8 cellular contexts compared by ENCODE assay signal in genomic region chr1:201023517-201023902, GRCh38. TPM values are rescaled to one million over a fixed set of nuclear protein-coding genes. Genes with fewer than 3 reads are reported as not detected.
A peak's percentile ranks its signal among the peaks of the same experiment; 100 is the strongest.
DNase-seq lines count a peak whose midpoint lies in the region; ATAC-seq and TF ChIP-seq lines count a peak whose summit lies in the region.

Gene KIF21B, minus strand, starts transcription at chr1:201023714. Its CDS starts 331 bp downstream, at chr1:201023383.

- TF ChIP-seq POLR2A in upper lobe of left lung (IDR thresholded peaks at IDR 0.05): peak in 1 of 4 donors; percentile 55

- H4K20me1 ChIP-seq in DND-41 (ENCODE audit: insufficient read depth, low read length) (0 out of 2 replicates have a peak, but pooled peaks cover 4% of the 10 kb centered on the region), Karpas-422 (ENCODE audit: insufficient read depth, low read depth, low read length) (0 out of 2 replicates have a peak, but pooled peaks cover 4% of the 10 kb centered on the region)

- no peak for TF ChIP-seq EP300 in upper lobe of left lung (IDR thresholded peaks at IDR 0.05)

- DNase-seq in DND-41: peak; percentile 94
- peak; percentile 88 for DNase-seq in Karpas-422
- DNase-seq in SK-MEL-5 (ENCODE audit: low read depth, low spot score): peak; percentile 69
- DNase-seq in activated naive CD4-positive, alpha-beta T cell treated with Interleukin-2 at 50 U/mL for 16 hours: peak; percentile 93
- peak; percentile 90 for DNase-seq in Right ventricle myocardium superior
- DNase-seq in trophoblast cell: peak; percentile 53 to 79
- peak; percentile 89 to 97 for DNase-seq in upper lobe of left lung

- H4K12ac ChIP-seq in trophoblast cell (ENCODE audit: low read depth, low read length): peak within 1 kb of the TSS; percentile 7

- in situ Hi-C loops in SK-MEL-5 (cut with HindIII; ENCODE audit: low pct_unique_long_range_greater_than_20kb, low sequenced_read_pairs): no loop called here

- peaks cover 43% of the 10 kb centered on the region for H3K79me2 ChIP-seq in DND-41 (ENCODE audit: insufficient read depth, low read length)
- H3K79me2 ChIP-seq in Karpas-422 (ENCODE audit: low read length): no peaks in the 10 kb centered on the region
- H3K79me2 ChIP-seq in trophoblast cell (ENCODE audit: control insufficient read depth, insufficient read depth, low read length, poor library complexity): no peaks in the 10 kb centered on the region

- H3K4me2 ChIP-seq in DND-41 (ENCODE audit: insufficient read depth, low read length) (peak within 1 kb of the TSS; percentile 78), Karpas-422 (ENCODE audit: low read depth, low read length, poor library complexity, severe bottlenecking) (peak within 1 kb of the TSS; percentile 11), trophoblast cell (ENCODE audit: low read length) (peak within 1 kb of the TSS; percentile 66)

- no peak within 1 kb of the TSS for H2AK5ac ChIP-seq in trophoblast cell (ENCODE audit: low read length)

- peaks cover 1% of the 10 kb centered on the region for H3K79me1 ChIP-seq in trophoblast cell (ENCODE audit: low read length)

- ATAC-seq in DND-41 (ENCODE audit: insufficient read depth, low read depth) (peak; percentile 70), GM21723 (IDR thresholded peaks at IDR 0.05; ENCODE audit: unreplicated experiment) (peak; percentile 53), Right ventricle myocardium superior (ENCODE audit: poor library complexity) (peak; percentile 91), upper lobe of left lung (ENCODE audit: low FRiP score in 2 of 2) (peak; percentile 85 to 90)

- no peak within 1 kb of the TSS for H3K18ac ChIP-seq in trophoblast cell (ENCODE audit: low read length)

- H3K27me3 ChIP-seq in DND-41 (ENCODE audit: insufficient read depth, low read length, poor library complexity) (no peaks in the 10 kb centered on the region), Karpas-422 (ENCODE audit: low read length) (no peaks in the 10 kb centered on the region), trophoblast cell (ENCODE audit: insufficient read depth, low read length) (peaks cover 15% of the 10 kb centered on the region), upper lobe of left lung (no peaks in the 10 kb centered on the region)

- no peaks in the 10 kb centered on the region for H3K36me3 ChIP-seq in DND-41 (ENCODE audit: insufficient read depth, low read length)
- no peaks in the 10 kb centered on the region for H3K36me3 ChIP-seq in Karpas-422 (ENCODE audit: insufficient read depth, low read length)
- no peaks in the 10 kb centered on the region for H3K36me3 ChIP-seq in trophoblast cell (ENCODE audit: control insufficient read depth in 1 of 2, insufficient read depth in 2 of 2, low read length in 2 of 2)
- H3K36me3 ChIP-seq in upper lobe of left lung: no peaks in the 10 kb centered on the region

- no peak within 1 kb of the TSS for H2BK12ac ChIP-seq in trophoblast cell (ENCODE audit: low read length)

- peak within 1 kb of the TSS; percentile 90 for H3K27ac ChIP-seq in DND-41 (ENCODE audit: low read length)
- H3K27ac ChIP-seq in Karpas-422 (ENCODE audit: low read length): no peak within 1 kb of the TSS
- H3K27ac ChIP-seq in trophoblast cell (ENCODE audit: low read depth, low read length): no peak within 1 kb of the TSS
- peak within 1 kb of the TSS; percentile 58 to 87 (median 72) for H3K27ac ChIP-seq in upper lobe of left lung

- no peak within 1 kb of the TSS for H2BK5ac ChIP-seq in trophoblast cell (ENCODE audit: low read depth, low read length, poor library complexity)

- H2AFZ ChIP-seq in DND-41 (ENCODE audit: low read depth, low read length) (peak within 1 kb of the TSS; percentile 38), Karpas-422 (ENCODE audit: low read length) (no peak within 1 kb of the TSS), trophoblast cell (ENCODE audit: insufficient read depth, low read length, poor library complexity) (peak within 1 kb of the TSS; percentile 35)

- H3K14ac ChIP-seq in trophoblast cell (ENCODE audit: low read length): no peak within 1 kb of the TSS

- H4K8ac ChIP-seq in trophoblast cell (ENCODE audit: low read depth, low read length): peak within 1 kb of the TSS; percentile 13

- H3K23ac ChIP-seq in trophoblast cell (ENCODE audit: low read length): no peak within 1 kb of the TSS

- no peak within 1 kb of the TSS for H2BK120ac ChIP-seq in trophoblast cell (ENCODE audit: insufficient read depth, low read length, poor library complexity)

- H3K4me1 ChIP-seq in DND-41 (ENCODE audit: insufficient read depth, low read length): peaks cover 53% of the 10 kb centered on the region
- H3K4me1 ChIP-seq in Karpas-422 (ENCODE audit: low read length): peaks cover 16% of the 10 kb centered on the region
- H3K4me1 ChIP-seq in trophoblast cell (ENCODE audit: control insufficient read depth in 1 of 2, insufficient read depth in 2 of 2, low read length in 2 of 2): peaks cover 3 to 4% of the 10 kb centered on the region in 2 experiments
- peaks cover 55 to 89% (median 78%) of the 10 kb centered on the region in 4 donors for H3K4me1 ChIP-seq in upper lobe of left lung

- peak within 1 kb of the TSS; percentile 64 for H3K9ac ChIP-seq in DND-41 (ENCODE audit: low read depth, low read length)
- H3K9ac ChIP-seq in Karpas-422 (ENCODE audit: low read length): no peak within 1 kb of the TSS
- H3K9ac ChIP-seq in trophoblast cell (ENCODE audit: low read length): no peak within 1 kb of the TSS

- intact Hi-C loops in Right ventricle myocardium superior (cut with DNase I): no loop called here

- TF ChIP-seq CTCF in DND-41 (IDR thresholded peaks at IDR 0.05; ENCODE audit: borderline replicate concordance, extremely low read depth, low read length, poor library complexity, severe bottlenecking) (no peak), upper lobe of left lung (IDR thresholded peaks at IDR 0.05) (no peak)

- H4K91ac ChIP-seq in trophoblast cell (ENCODE audit: low read depth, low read length): no peak within 1 kb of the TSS

- no peak within 1 kb of the TSS for H3K4ac ChIP-seq in trophoblast cell (ENCODE audit: low read depth, low read length)

- H3K9me3 ChIP-seq in DND-41 (ENCODE audit: insufficient read depth, low read length, severe bottlenecking) (no peaks in the 10 kb centered on the region), Karpas-422 (ENCODE audit: low read length) (no peaks in the 10 kb centered on the region), trophoblast cell (ENCODE audit: insufficient read depth, low read depth, low read length) (no peaks in the 10 kb centered on the region), upper lobe of left lung (no peaks in the 10 kb centered on the region)

- WGBS in trophoblast cell (ENCODE audit: extremely low coverage, insufficient coverage, insufficient read length): no CpG with 5 or more reads among the region's 53 CpGs
- WGBS in upper lobe of left lung, 2 donors: 13 to 50% methylated on average over 1 to 5 of the region's 53 CpGs

- H3K4me3 ChIP-seq in DND-41 (ENCODE audit: low read depth in 1 of 2, low read length in 2 of 2) (peak within 1 kb of the TSS; percentile 31 to 64; a peak in 3 of 4 replicates), Karpas-422 (ENCODE audit: low read length) (no peak within 1 kb of the TSS), trophoblast cell (ENCODE audit: low read depth, low read length) (peak within 1 kb of the TSS; percentile 62), upper lobe of left lung (peak within 1 kb of the TSS; percentile 15 to 69 (median 62))

- H3K9me2 ChIP-seq in Karpas-422 (replicated peaks; ENCODE audit: insufficient read depth, low read length): no peaks in the 10 kb centered on the region

RNA-seq across cellular contexts. Expression of gene KIF21B, which starts in this region (rescaled TPM):
- total RNA-seq in Karpas-422 (2014; rRNA removed; shearing (Covaris generic); ENCODE audit: low replicate concordance): 0.22 TPM in 2 replicates
- 0.74 and 0.85 TPM in 2 replicates for total RNA-seq in SK-MEL-5 (2014; rRNA removed; shearing (Covaris generic))
- polyA plus RNA-seq in SK-MEL-5 (2015; cell fraction: cytosol; rRNA removed): 1.5 and 1.9 TPM in 2 replicates
- 0.87 and 1.6 TPM in 2 replicates for polyA plus RNA-seq in SK-MEL-5 (2015; cell fraction: nucleus; rRNA removed)
- total RNA-seq in Right ventricle myocardium superior (0.24 TPM), upper lobe of left lung (10 to 100 TPM in 1 of 6 donors, 1 to 10 TPM in 5; 3.6 to 18.9 (median 6.1) TPM)
- 0.44 and 0.56 TPM in 2 replicates for polyA plus RNA-seq in trophoblast cell (2013)

Comparison
In these comparisons a context has a peak if more than half of its experiments do, and no peak if none do; other contexts are left out.
1. Peak in DNase-seq and H3K4me2 ChIP-seq in Karpas-422; RNA of the gene not detected or under 1 TPM.
2. Peak in DNase-seq and ATAC-seq in Right ventricle myocardium superior; RNA of the gene not detected or under 1 TPM.
3. H3K27ac ChIP-seq: peak in DND-41 (single experiment) and upper lobe of left lung (4 of 4); none in Karpas-422 (single experiment) and trophoblast cell (single experiment).
4. H3K4me2 ChIP-seq: peak in every context shown above with its lines; median percentile 78 in DND-41; 66 in trophoblast cell; 11 in Karpas-422.
5. Peak in every context shown above with its lines, with median percentiles within 50 percentile points of each other: ATAC-seq and DNase-seq.